Comparison of ENCODE assay signal across 10 cellular contexts in genomic region chr15:40743921-40744809, GRCh38. TPM values are rescaled to one million over a fixed set of nuclear protein-coding genes. Genes with fewer than 3 reads are reported as not detected.
DNase-seq lines count a peak whose midpoint lies in the region; ATAC-seq and TF ChIP-seq lines count a peak whose summit lies in the region.
"Had no signal": no experiment of that assay in that cellular context is flagged by ENCODE, and none has a peak within 500 bp of the region (broad histone marks: within the 10 kb centered on the region; RNA-seq: fewer than 3 reads in every experiment).

No MANE protein-coding gene starts in this region.

- peak overlapping the region; percentile 67 for H3K4me3 Mint-ChIP-seq in glutamatergic neuron (ENCODE audit: unreplicated experiment)

- intact Hi-C loops in Right ventricle myocardium inferior (cut with DNase I) = no loop called here

- no peak for DNase-seq in Right ventricle myocardium inferior (ENCODE audit: missing footprints)
- DNase-seq in right atrium auricular region (ENCODE audit: low spot score) = no peak
- peak; percentile 50 to 61 for DNase-seq in activated CD8-positive, alpha-beta memory T cell treated with anti-CD3 and anti-CD28 coated beads for 4 hours (ENCODE audit: low read depth in 2 of 2)
- DNase-seq in glutamatergic neuron = no peak
- DNase-seq in stimulated activated CD8-positive, alpha-beta memory T cell treated with anti-CD3 and anti-CD28 coated beads, Interleukin-15, amount 100 ng/mL, for 48 hours (ENCODE audit: low read depth in 2 of 2) = peak; percentile 61 to 69
- no peak for DNase-seq in ACHN

- in situ Hi-C loops in ACHN (cut with HindIII; ENCODE audit: low pct_ligation_motif_present, low pct_unique_long_range_greater_than_20kb, low sequenced_read_pairs) = no loop called here

- peaks cover 3% of the 10 kb centered on the region for H3K27me3 Mint-ChIP-seq in glutamatergic neuron (ENCODE audit: unreplicated experiment)

- peaks cover 25% of the 10 kb centered on the region for H3K4me1 Mint-ChIP-seq in glutamatergic neuron (ENCODE audit: low read depth, unreplicated experiment)

- peak overlapping the region in 1 of 2 donors; percentile 39 for H3K27ac ChIP-seq in right atrium auricular region
- H3K27ac ChIP-seq: ascending aorta, thoracic aorta had no signal

- ATAC-seq in Right ventricle myocardium inferior (peak; percentile 42), HG02981 (IDR thresholded peaks at IDR 0.05; ENCODE audit: unreplicated experiment) (no peak), HG03460 (IDR thresholded peaks at IDR 0.05; ENCODE audit: unreplicated experiment) (no peak)

- peak overlapping the region; percentile 95 for H3K27ac Mint-ChIP-seq in glutamatergic neuron (ENCODE audit: unreplicated experiment)

- TF ChIP-seq CTCF in right atrium auricular region (IDR thresholded peaks at IDR 0.05) = no peak
- TF ChIP-seq CTCF in glutamatergic neuron (IDR thresholded peaks at IDR 0.05; ENCODE audit: partially characterized antibody, unreplicated experiment) = peak; percentile 46

- no peaks in the 10 kb centered on the region for H3K9me3 ChIP-seq in right atrium auricular region
- H3K9me3 ChIP-seq: ascending aorta, thoracic aorta had no signal

- peaks cover 45% of the 10 kb centered on the region for H3K36me3 ChIP-seq in right atrium auricular region

- H3K4me1 ChIP-seq in right atrium auricular region = peaks cover 0 to 6% of the 10 kb centered on the region in 2 donors
- H3K4me1 ChIP-seq: ascending aorta had no signal

- no peaks in the 10 kb centered on the region for H3K27me3 ChIP-seq in right atrium auricular region
- H3K27me3 ChIP-seq: ascending aorta had no signal

- no peak overlapping the region for H3K4me3 ChIP-seq in right atrium auricular region
- H3K4me3 ChIP-seq: ascending aorta, thoracic aorta had no signal

- H3K9me3 Mint-ChIP-seq in glutamatergic neuron (ENCODE audit: unreplicated experiment) = no peaks in the 10 kb centered on the region

- H3K36me3 Mint-ChIP-seq in glutamatergic neuron (ENCODE audit: unreplicated experiment) = peaks cover 5% of the 10 kb centered on the region

RNA-seq across cellular contexts. Expression of gene RMDN3, which starts 10.9 kb away (rescaled TPM):
- total RNA-seq in Right ventricle myocardium inferior (19.1 TPM), right atrium auricular region (10 to 100 TPM; 12.4 to 14.4 TPM), glutamatergic neuron (ENCODE audit: unreplicated experiment) (37.1 TPM)

RNA-seq across cellular contexts. Expression of gene GCHFR, which starts 19.7 kb away (rescaled TPM):
- total RNA-seq in Right ventricle myocardium inferior = 8.1 TPM
- 10 to 100 TPM in 1 of 2 donors, 1 to 10 TPM in 1; 9.7 to 33.8 TPM for total RNA-seq in right atrium auricular region
- total RNA-seq in glutamatergic neuron (ENCODE audit: unreplicated experiment) = 5.0 TPM

RNA-seq across cellular contexts. Expression of gene C15orf62, which starts 25.6 kb away (rescaled TPM):
- total RNA-seq in Right ventricle myocardium inferior (0.24 TPM), right atrium auricular region (under 1 TPM in 1 of 2 donors, not detected in 1; 0.83 TPM), glutamatergic neuron (ENCODE audit: unreplicated experiment) (0.17 TPM)
- total RNA-seq: ascending aorta had no signal

RNA-seq across cellular contexts. Expression of gene RAD51, which starts 49.2 kb away (rescaled TPM):
- total RNA-seq in Right ventricle myocardium inferior (2.0 TPM), right atrium auricular region (under 1 TPM in 1 of 2 donors, not detected in 1; 0.30 TPM), glutamatergic neuron (ENCODE audit: unreplicated experiment) (5.0 TPM)
- total RNA-seq: ascending aorta had no signal

Comparison
In these comparisons a context has a peak if more than half of its experiments do, and no peak if none do; other contexts are left out.
1. DNase-seq: peak in activated CD8-positive, alpha-beta memory T cell treated with anti-CD3 and anti-CD28 coated beads for 4 hours (2 of 2) and stimulated activated CD8-positive, alpha-beta memory T cell treated with anti-CD3 and anti-CD28 coated beads, Interleukin-15, amount 100 ng/mL, for 48 hours (2 of 2); none in Right ventricle myocardium inferior (single experiment), right atrium auricular region (single experiment), glutamatergic neuron (single experiment) and ACHN (single experiment).